In genomic region chr1:46303038-46303871, GRCh38 we compare ENCODE assay signal across 8 cellular contexts.
A peak's percentile ranks its signal among the peaks of the same experiment; 100 is the strongest.
DNase-seq lines count a peak whose midpoint lies in the region; ATAC-seq and TF ChIP-seq lines count a peak whose summit lies in the region.

A gene with protein sequence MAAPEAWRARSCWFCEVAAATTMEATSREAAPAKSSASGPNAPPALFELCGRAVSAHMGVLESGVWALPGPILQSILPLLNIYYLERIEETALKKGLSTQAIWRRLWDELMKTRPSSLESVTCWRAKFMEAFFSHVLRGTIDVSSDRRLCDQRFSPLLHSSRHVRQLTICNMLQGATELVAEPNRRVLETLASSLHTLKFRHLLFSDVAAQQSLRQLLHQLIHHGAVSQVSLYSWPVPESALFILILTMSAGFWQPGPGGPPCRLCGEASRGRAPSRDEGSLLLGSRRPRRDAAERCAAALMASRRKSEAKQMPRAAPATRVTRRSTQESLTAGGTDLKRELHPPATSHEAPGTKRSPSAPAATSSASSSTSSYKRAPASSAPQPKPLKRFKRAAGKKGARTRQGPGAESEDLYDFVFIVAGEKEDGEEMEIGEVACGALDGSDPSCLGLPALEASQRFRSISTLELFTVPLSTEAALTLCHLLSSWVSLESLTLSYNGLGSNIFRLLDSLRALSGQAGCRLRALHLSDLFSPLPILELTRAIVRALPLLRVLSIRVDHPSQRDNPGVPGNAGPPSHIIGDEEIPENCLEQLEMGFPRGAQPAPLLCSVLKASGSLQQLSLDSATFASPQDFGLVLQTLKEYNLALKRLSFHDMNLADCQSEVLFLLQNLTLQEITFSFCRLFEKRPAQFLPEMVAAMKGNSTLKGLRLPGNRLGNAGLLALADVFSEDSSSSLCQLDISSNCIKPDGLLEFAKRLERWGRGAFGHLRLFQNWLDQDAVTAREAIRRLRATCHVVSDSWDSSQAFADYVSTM (minus strand): TSS chr1:46303616. CDS start chr1:46303322, 294 bp downstream.
UQCRH (plus strand) TSS chr1:46303698; CDS start chr1:46303767, 69 bp downstream.

- peaks cover 48% of the 10 kb centered on the region for H3K4me1 Mint-ChIP-seq in central memory CD8-positive, alpha-beta T cell

- H3K4me3 Mint-ChIP-seq in central memory CD8-positive, alpha-beta T cell = peak within 1 kb of the TSS; percentile 99

- no peaks in the 10 kb centered on the region for H3K27me3 Mint-ChIP-seq in central memory CD8-positive, alpha-beta T cell

- peak within 1 kb of the TSS; percentile 98 for H3K27ac Mint-ChIP-seq in central memory CD8-positive, alpha-beta T cell (ENCODE audit: low read depth)

- peaks cover 20% of the 10 kb centered on the region for H3K36me3 Mint-ChIP-seq in central memory CD8-positive, alpha-beta T cell (ENCODE audit: insufficient read depth)

- H3K9me3 Mint-ChIP-seq in central memory CD8-positive, alpha-beta T cell = no peaks in the 10 kb centered on the region

- ATAC-seq in GM19025 (IDR thresholded peaks at IDR 0.05; ENCODE audit: low read depth, unreplicated experiment) (peak; percentile 76), HG03342 (IDR thresholded peaks at IDR 0.05; ENCODE audit: unreplicated experiment) (peak; percentile 75)
- peak; percentile 89 for ATAC-seq in central memory CD8-positive, alpha-beta T cell (replicated peaks; ENCODE audit: extremely low read depth, poor library complexity, severe bottlenecking)

- DNase-seq in AG10803 (ENCODE audit: low read depth) = peak; percentile 99
- peak; percentile 95 to 97 for DNase-seq in NCI-H446 (lab: John Stamatoyannopoulos, UW)
- peak; percentile 87 for DNase-seq in activated CD4-positive, CD25-positive, alpha-beta regulatory T cell treated with anti-CD3 and anti-CD28 coated beads, Interleukin-2, amount 50 U/mL, for 16 hours (ENCODE audit: low read depth, low spot score)
- peak; percentile 92 to 94 for DNase-seq in central memory CD8-positive, alpha-beta T cell (ENCODE audit: low spot score in 2 of 2)
- peak; percentile 98 for DNase-seq in iris pigment epithelial cell (ENCODE audit: low read depth)
- peak; percentile 81 to 87 for DNase-seq in stimulated activated CD4-positive, alpha-beta T cell treated with anti-CD3 and anti-CD28 coated beads, Interleukin-12 subunit alpha, Interleukin-12 subunit beta, amount 100 ng/mL, for 24 hours (ENCODE audit: low read depth in 2 of 2)

- peak within 1 kb of the TSS; percentile 92 for H3K4me3 ChIP-seq in AG10803 (ENCODE audit: low read length)

- no peak for TF ChIP-seq CTCF in AG10803 (conservative IDR thresholded peaks at IDR 0.05; ENCODE audit: low read length)

Comparison
In these comparisons a context has a peak if more than half of its experiments do, and no peak if none do; other contexts are left out.
1. Peak in every context shown above with its lines: DNase-seq, ATAC-seq and H3K4me3 ChIP-seq.